In genomic region chr3:127193775-127194174, GRCh38 we compare ENCODE assay signal across 8 cellular contexts. TPM values are rescaled to one million over a fixed set of nuclear protein-coding genes. Genes with fewer than 3 reads are reported as not detected.
"Had no signal": no experiment of that assay in that cellular context is flagged by ENCODE, and none has a peak within 500 bp of the region (broad histone marks: within the 10 kb centered on the region; RNA-seq: fewer than 3 reads in every experiment).

No MANE protein-coding gene starts in this region.

- ATAC-seq: HepG2, K562 had no signal

- H3K4me2 ChIP-seq: KMS-11 had no signal

- H3K27ac ChIP-seq: HL-60, KMS-11 had no signal

- H3K9ac ChIP-seq: KMS-11 had no signal

- H3K4me3 ChIP-seq: K562 had no signal

- DNase-seq: IMR-90, KBM-7, KG1 had no signal

RNA-seq across cellular contexts. Expression of gene PRR23E, which starts 0.8 kb away (rescaled TPM):
- polyA plus RNA-seq: HepG2, IgD-negative memory B cell, IMR-90, K562 had no signal
